ENCODE assay signal across 1 cellular context in genomic region chr10:101014230-101014884, GRCh38.
TF ChIP-seq lines count a peak whose summit lies in the region.

No MANE protein-coding gene starts in this region.

TF ChIP-seq in endothelial cell of umbilical vein, 7 proteins besides CTCF, POLR2A, EP300 and RAD21:
- TF ChIP-seq MAX (IDR thresholded peaks at IDR 0.05; ENCODE audit: insufficient read depth, insufficient read length) (no peak), MYC (IDR thresholded peaks at IDR 0.05; ENCODE audit: low read depth, low read length) (no peak), GATA2 (IDR thresholded peaks at IDR 0.05; ENCODE audit: insufficient read depth, insufficient read length, low read depth, low read length) (no peak), POLR2AphosphoS5 (IDR thresholded peaks at IDR 0.05; ENCODE audit: insufficient read depth, low read depth, low read length) (no peak), FOS (IDR thresholded peaks at IDR 0.05; ENCODE audit: borderline replicate concordance, insufficient read depth, low read length) (no peak), JUN (IDR thresholded peaks at IDR 0.05; ENCODE audit: borderline replicate concordance, insufficient read depth, insufficient read length, low read depth) (no peak), EZH2 (IDR thresholded peaks at IDR 0.05; ENCODE audit: borderline replicate concordance, low read depth, low read length, severe bottlenecking) (no peak)
